17 cellular contexts compared by ENCODE assay signal in the genomic region with DNA sequence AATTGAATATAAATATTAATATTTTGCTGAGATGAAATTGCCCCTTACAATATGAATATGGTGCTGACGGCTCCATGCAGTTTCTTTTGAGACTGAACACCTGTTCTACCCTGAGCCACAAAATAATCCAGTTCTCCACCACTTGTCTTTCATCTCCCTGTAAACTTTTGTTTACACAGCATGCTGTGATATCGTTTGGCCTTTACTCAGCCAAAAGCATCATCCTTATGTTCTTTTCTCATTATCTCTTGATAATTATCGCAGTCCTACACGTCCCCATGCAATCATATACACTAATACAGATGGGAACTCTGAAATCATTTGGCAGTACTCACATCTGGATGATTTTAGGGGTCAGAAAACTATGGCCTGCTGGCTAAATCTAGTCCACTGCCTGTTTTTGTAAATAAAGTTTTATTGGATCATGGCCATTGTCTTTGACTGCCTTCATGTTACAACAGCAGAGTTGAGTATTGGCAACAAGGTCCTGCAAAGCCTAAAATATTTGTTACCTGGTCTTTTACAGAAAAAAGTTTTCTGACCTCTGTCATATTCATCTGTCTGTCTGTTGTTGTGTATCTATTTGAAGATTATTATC. TPM values are rescaled to one million over a fixed set of nuclear protein-coding genes. Genes with fewer than 3 reads are reported as not detected.
DNase-seq lines count a peak whose midpoint lies in the region; TF ChIP-seq lines count a peak whose summit lies in the region.
"Had no signal": no experiment of that assay in that cellular context is flagged by ENCODE, and none has a peak within 500 bp of the region (broad histone marks: within the 10 kb centered on the region; RNA-seq: fewer than 3 reads in every experiment).

No MANE protein-coding gene starts in this region.

- no peaks in the 10 kb centered on the region for H3K79me2 ChIP-seq in neural cell (replicated peaks; ENCODE audit: insufficient read depth, low read length)

- peak overlapping the region; percentile 51 for H3K4me3 ChIP-seq in neural cell (ENCODE audit: low read length)
- H3K4me3 ChIP-seq: BLaER1, HAP-1, neural progenitor cell, vagina had no signal

- CTCF ChIA-PET in RWPE1 (lab: Yijun Ruan, JAX): interaction anchor here (1.1 kb wide), 1 partner anchor 348 kb away, joined by 4 read pairs; no protein-coding TSS in a partner anchor

- no peaks in the 10 kb centered on the region for H3K9me2 ChIP-seq in neural cell (ENCODE audit: insufficient read depth, low read length)

- peak overlapping the region; percentile 76 for H3K27ac ChIP-seq in neural cell (ENCODE audit: low read length)
- H3K27ac ChIP-seq in RWPE1: no peak overlapping the region
- H3K27ac ChIP-seq: BLaER1, KMS-11, neural progenitor cell had no signal

- no peaks in the 10 kb centered on the region for H3F3A ChIP-seq in neural cell (ENCODE audit: insufficient read depth, low read length, poor library complexity, severe bottlenecking)

- TF ChIP-seq CTCF in neural cell (IDR thresholded peaks at IDR 0.05; ENCODE audit: poor library complexity, severe bottlenecking) (no peak), RWPE1 (conservative IDR thresholded peaks at IDR 0.05; ENCODE audit: low read depth) (no peak)

- TF ChIP-seq RAD21 in neural cell (conservative IDR thresholded peaks at IDR 0.05): no peak

- peak; percentile 16 to 52 for DNase-seq in NCI-H2081 (lab: John Stamatoyannopoulos, UW)
- DNase-seq in NCI-H2081 treated with DMSO at 0.1 percent for 48 hours (lab: John Stamatoyannopoulos, UW): no peak
- DNase-seq in COR-L47 (lab: John Stamatoyannopoulos, UW): peak; percentile 40
- DNase-seq in NCI-H510A treated with DMSO at 0.1 percent for 48 hours (lab: John Stamatoyannopoulos, UW): peak; percentile 72
- DNase-seq in activated CD8-positive, alpha-beta memory T cell treated with anti-CD3 and anti-CD28 coated beads, Interleukin-2, amount 50 U/mL, for 48 hours: no peak
- DNase-seq in OCI-M2 (lab: John Stamatoyannopoulos, UW; ENCODE audit: unreplicated experiment): no peak
- no peak for DNase-seq in RWPE1 (ENCODE audit: low spot score)
- DNase-seq: activated CD4-positive, alpha-beta T cell treated with anti-CD3 and anti-CD28 coated beads, Interleukin-2, amount 10 ng/mL, durations not matched to agents 7 days and 5 days; activated gamma-delta T cell; stimulated activated CD4-positive, alpha-beta T cell treated with anti-CD3 and anti-CD28 coated beads, Interleukin-12 subunit alpha, Interleukin-12 subunit beta, amount 100 ng/mL, for 4 hours; substantia nigra had no signal

- H3K4me2 ChIP-seq in neural cell (ENCODE audit: low read length): peak overlapping the region; percentile 46
- H3K4me2 ChIP-seq: KMS-11, neural progenitor cell had no signal

- H4K20me1 ChIP-seq in neural cell (ENCODE audit: insufficient read depth): no peaks in the 10 kb centered on the region
- H4K20me1 ChIP-seq: BLaER1 had no signal

- no peaks in the 10 kb centered on the region for H3K9me3 ChIP-seq in neural cell (ENCODE audit: low read length)
- H3K9me3 ChIP-seq: BLaER1, HAP-1, vagina had no signal

- H2AFZ ChIP-seq in neural cell (ENCODE audit: low read depth, low read length): no peak overlapping the region
- H2AFZ ChIP-seq: neural progenitor cell had no signal

- POLR2A ChIA-PET in RWPE1 (lab: Yijun Ruan, JAX; ENCODE audit: low non-redundant PET): no interaction called here

- H3K9ac ChIP-seq in neural cell (ENCODE audit: low read length): no peak overlapping the region
- H3K9ac ChIP-seq: BLaER1, KMS-11, neural progenitor cell had no signal

- no peaks in the 10 kb centered on the region for H3K36me3 ChIP-seq in neural cell (ENCODE audit: insufficient read depth, low read length)
- H3K36me3 ChIP-seq: HAP-1, neural progenitor cell, vagina had no signal

- TF ChIP-seq EP300 in neural cell (conservative IDR thresholded peaks at IDR 0.05; ENCODE audit: poor library complexity, severe bottlenecking): no peak

- no peaks in the 10 kb centered on the region for H3K27me3 ChIP-seq in neural cell (ENCODE audit: insufficient read depth, low read depth, low read length)
- H3K27me3 ChIP-seq: BLaER1, neural progenitor cell, vagina had no signal

TF ChIP-seq in neural cell, 6 proteins besides CTCF, POLR2A, EP300 and RAD21:
- TF ChIP-seq POLR2AphosphoS5 (IDR thresholded peaks at IDR 0.05): no peak
- TF ChIP-seq TAF1 (IDR thresholded peaks at IDR 0.05; ENCODE audit: low read depth): no peak
- no peak for TF ChIP-seq EZH2 (IDR thresholded peaks at IDR 0.05; ENCODE audit: borderline replicate concordance, insufficient read depth, low read length, poor library complexity, severe bottlenecking)
- TF ChIP-seq SMC3 (conservative IDR thresholded peaks at IDR 0.05; ENCODE audit: poor library complexity): no peak
- TF ChIP-seq MXI1 (conservative IDR thresholded peaks at IDR 0.05; ENCODE audit: poor library complexity, severe bottlenecking): no peak

RNA-seq across cellular contexts. Expression of a gene that starts 53.3 kb away (rescaled TPM):
- 3.6 and 10.0 TPM in 2 replicates for polyA plus RNA-seq in neural cell
- polyA minus RNA-seq in neural cell: 29.7 and 33.8 TPM in 2 replicates

Comparison
In these comparisons a context has a peak if more than half of its experiments do, and no peak if none do; other contexts are left out.
1. DNase-seq: peak in NCI-H2081 (2 of 2), COR-L47 (single experiment) and NCI-H510A treated with DMSO at 0.1 percent for 48 hours (single experiment); none in NCI-H2081 treated with DMSO at 0.1 percent for 48 hours (single experiment), activated CD8-positive, alpha-beta memory T cell treated with anti-CD3 and anti-CD28 coated beads, Interleukin-2, amount 50 U/mL, for 48 hours (single experiment), OCI-M2 (single experiment) and RWPE1 (single experiment).